In genomic region chr11:69032833-69033232, GRCh38 we compare ENCODE assay signal across 4 cellular contexts.
TF ChIP-seq lines count a peak whose summit lies in the region.

No MANE protein-coding gene starts in this region.

TF ChIP-seq in SK-N-SH treated with all-trans-retinoic acid at 6 μM for 48 hours, 23 proteins besides CTCF, POLR2A, EP300 and RAD21:
- TF ChIP-seq ZFP3 (CRISPR knock-in tag; IDR thresholded peaks at IDR 0.05): peak; percentile 84
- TF ChIP-seq, protein P1, sequence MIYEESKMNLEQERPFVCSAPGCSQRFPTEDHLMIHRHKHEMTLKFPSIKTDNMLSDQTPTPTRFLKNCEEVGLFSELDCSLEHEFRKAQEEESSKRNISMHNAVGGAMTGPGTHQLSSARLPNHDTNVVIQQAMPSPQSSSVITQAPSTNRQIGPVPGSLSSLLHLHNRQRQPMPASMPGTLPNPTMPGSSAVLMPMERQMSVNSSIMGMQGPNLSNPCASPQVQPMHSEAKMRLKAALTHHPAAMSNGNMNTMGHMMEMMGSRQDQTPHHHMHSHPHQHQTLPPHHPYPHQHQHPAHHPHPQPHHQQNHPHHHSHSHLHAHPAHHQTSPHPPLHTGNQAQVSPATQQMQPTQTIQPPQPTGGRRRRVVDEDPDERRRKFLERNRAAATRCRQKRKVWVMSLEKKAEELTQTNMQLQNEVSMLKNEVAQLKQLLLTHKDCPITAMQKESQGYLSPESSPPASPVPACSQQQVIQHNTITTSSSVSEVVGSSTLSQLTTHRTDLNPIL (CRISPR knock-in tag; IDR thresholded peaks at IDR 0.05; ENCODE audit: low read depth): no peak

TF ChIP-seq in SK-N-SH, 30 proteins besides CTCF, POLR2A, EP300 and RAD21 (continues in another document):
- no peak for TF ChIP-seq TCF12 (IDR thresholded peaks at IDR 0.05)
- TF ChIP-seq RFX5 (IDR thresholded peaks at IDR 0.05; ENCODE audit: low read length): no peak
- no peak for TF ChIP-seq PBX3 (IDR thresholded peaks at IDR 0.05)
- TF ChIP-seq FOSL2 (IDR thresholded peaks at IDR 0.05; ENCODE audit: borderline replicate concordance, low read depth): no peak
- TF ChIP-seq, protein P2, sequence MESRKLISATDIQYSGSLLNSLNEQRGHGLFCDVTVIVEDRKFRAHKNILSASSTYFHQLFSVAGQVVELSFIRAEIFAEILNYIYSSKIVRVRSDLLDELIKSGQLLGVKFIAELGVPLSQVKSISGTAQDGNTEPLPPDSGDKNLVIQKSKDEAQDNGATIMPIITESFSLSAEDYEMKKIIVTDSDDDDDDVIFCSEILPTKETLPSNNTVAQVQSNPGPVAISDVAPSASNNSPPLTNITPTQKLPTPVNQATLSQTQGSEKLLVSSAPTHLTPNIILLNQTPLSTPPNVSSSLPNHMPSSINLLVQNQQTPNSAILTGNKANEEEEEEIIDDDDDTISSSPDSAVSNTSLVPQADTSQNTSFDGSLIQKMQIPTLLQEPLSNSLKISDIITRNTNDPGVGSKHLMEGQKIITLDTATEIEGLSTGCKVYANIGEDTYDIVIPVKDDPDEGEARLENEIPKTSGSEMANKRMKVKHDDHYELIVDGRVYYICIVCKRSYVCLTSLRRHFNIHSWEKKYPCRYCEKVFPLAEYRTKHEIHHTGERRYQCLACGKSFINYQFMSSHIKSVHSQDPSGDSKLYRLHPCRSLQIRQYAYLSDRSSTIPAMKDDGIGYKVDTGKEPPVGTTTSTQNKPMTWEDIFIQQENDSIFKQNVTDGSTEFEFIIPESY (IDR thresholded peaks at IDR 0.05; ENCODE audit: borderline replicate concordance, low read depth): no peak
- TF ChIP-seq GABPA (IDR thresholded peaks at IDR 0.05; ENCODE audit: low read depth): no peak
- no peak for TF ChIP-seq NFIC (IDR thresholded peaks at IDR 0.05; ENCODE audit: borderline replicate concordance)
- TF ChIP-seq TAF1 (IDR thresholded peaks at IDR 0.05; ENCODE audit: borderline replicate concordance, low read depth, low read length): no peak
- no peak for TF ChIP-seq NRF1 (IDR thresholded peaks at IDR 0.05; ENCODE audit: low read depth, low read length)
- TF ChIP-seq GATA2 (CRISPR knock-in tag; IDR thresholded peaks at IDR 0.05): no peak
- TF ChIP-seq TEAD4 (IDR thresholded peaks at IDR 0.05; ENCODE audit: borderline replicate concordance, insufficient read depth): no peak
- no peak for TF ChIP-seq MEF2A (IDR thresholded peaks at IDR 0.05; ENCODE audit: borderline replicate concordance, low read depth)
- TF ChIP-seq CHD2 (IDR thresholded peaks at IDR 0.05; ENCODE audit: low read length, partially characterized antibody): no peak
- TF ChIP-seq, protein P3, sequence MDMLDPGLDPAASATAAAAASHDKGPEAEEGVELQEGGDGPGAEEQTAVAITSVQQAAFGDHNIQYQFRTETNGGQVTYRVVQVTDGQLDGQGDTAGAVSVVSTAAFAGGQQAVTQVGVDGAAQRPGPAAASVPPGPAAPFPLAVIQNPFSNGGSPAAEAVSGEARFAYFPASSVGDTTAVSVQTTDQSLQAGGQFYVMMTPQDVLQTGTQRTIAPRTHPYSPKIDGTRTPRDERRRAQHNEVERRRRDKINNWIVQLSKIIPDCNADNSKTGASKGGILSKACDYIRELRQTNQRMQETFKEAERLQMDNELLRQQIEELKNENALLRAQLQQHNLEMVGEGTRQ (IDR thresholded peaks at IDR 0.05; ENCODE audit: borderline replicate concordance, low read depth, low read length): no peak
- no peak for TF ChIP-seq FOXM1 (IDR thresholded peaks at IDR 0.05; ENCODE audit: low read depth)

TF ChIP-seq in HEK293, 187 proteins besides CTCF, POLR2A, EP300 and RAD21:
- peak; percentile 59; the same call in 1 of the 2 replicates for TF ChIP-seq ZNF664 (tag by site-specific recombination; IDR thresholded peaks at IDR 0.05)
- no peak for TF ChIP-seq ZNF785 (tag by site-specific recombination; IDR thresholded peaks at IDR 0.05)
TF ChIP-seq in HEK293: peak in this region for 1.

TF ChIP-seq in K562, 482 proteins besides CTCF, POLR2A, EP300 and RAD21:
- TF ChIP-seq ZFP36 (IDR thresholded peaks at IDR 0.05; ENCODE audit: low read depth, low read length, partially characterized antibody) (peak; percentile 87), ZNF324 (CRISPR knock-in tag; IDR thresholded peaks at IDR 0.05) (no peak), RAD51 (IDR thresholded peaks at IDR 0.05; ENCODE audit: borderline replicate concordance, low read depth) (no peak)
